In genomic region chr12:87509233-87509820, GRCh38 we compare ENCODE assay signal across 8 cellular contexts.
DNase-seq lines count a peak whose midpoint lies in the region; ATAC-seq and TF ChIP-seq lines count a peak whose summit lies in the region.

No MANE protein-coding gene starts in this region.

- DNase-seq in EL (peak; percentile 38), RPMI7951 (ENCODE audit: low read depth) (peak; percentile 51), foreskin keratinocyte (peak; percentile 40 to 66), putamen (ENCODE audit: low spot score) (no peak), H7 (no peak)
- DNase-seq in CD4-positive, alpha-beta T cell, result no peak

- no peak overlapping the region for H3K27ac Mint-ChIP-seq in CD4-positive, alpha-beta T cell

- CTCF ChIA-PET in CD4-positive, alpha-beta T cell (lab: Charles Lee), result no interaction called here

- H3K4me1 ChIP-seq in foreskin keratinocyte, result peaks cover 5% of the 10 kb centered on the region

- POLR2A ChIA-PET in CD4-positive, alpha-beta T cell (lab: Charles Lee), result no interaction called here

- intact Hi-C loops in CD4-positive, alpha-beta T cell (cut with DNase I, micrococcal nuclease), result no loop called here

- no peaks in the 10 kb centered on the region for H3K27me3 ChIP-seq in foreskin keratinocyte
- H3K27me3 ChIP-seq in H7 (ENCODE audit: control insufficient read depth, insufficient read depth, low read length), result no peaks in the 10 kb centered on the region
- no peaks in the 10 kb centered on the region for H3K27me3 ChIP-seq in CD4-positive, alpha-beta T cell (ENCODE audit: control insufficient read depth, insufficient read depth, low read length)

- no peaks in the 10 kb centered on the region for H3K27me3 Mint-ChIP-seq in CD4-positive, alpha-beta T cell

- H3K27ac ChIP-seq in foreskin keratinocyte, result no peak overlapping the region
- no peak overlapping the region for H3K27ac ChIP-seq in CD4-positive, alpha-beta T cell (ENCODE audit: low read depth, low read length)

- no peak for TF ChIP-seq CTCF in foreskin keratinocyte (conservative IDR thresholded peaks at IDR 0.05)
- no peak for TF ChIP-seq CTCF in CD4-positive, alpha-beta T cell (IDR thresholded peaks at IDR 0.05)

- H3K9me3 ChIP-seq in CD4-positive, alpha-beta T cell (ENCODE audit: control insufficient read depth, low read length), result no peaks in the 10 kb centered on the region

- no peak overlapping the region for H3K4me3 Mint-ChIP-seq in CD4-positive, alpha-beta T cell

- H3K4me1 Mint-ChIP-seq in CD4-positive, alpha-beta T cell (ENCODE audit: low read depth), result no peaks in the 10 kb centered on the region

- peaks cover 8% of the 10 kb centered on the region for H3K9me3 Mint-ChIP-seq in CD4-positive, alpha-beta T cell

- peak; percentile 88 for ATAC-seq in HG03432 (IDR thresholded peaks at IDR 0.05; ENCODE audit: unreplicated experiment)
- peak; percentile 100 for ATAC-seq in foreskin keratinocyte
- no peak for ATAC-seq in HG03045 (IDR thresholded peaks at IDR 0.05; ENCODE audit: unreplicated experiment)
- no peak for ATAC-seq in CD4-positive, alpha-beta T cell (ENCODE audit: poor library complexity)

- H3K4me3 ChIP-seq in H7 (ENCODE audit: insufficient read depth, low read depth, low read length), result no peak overlapping the region

- H3K36me3 Mint-ChIP-seq in CD4-positive, alpha-beta T cell (ENCODE audit: low read depth), result no peaks in the 10 kb centered on the region

- H3K36me3 ChIP-seq in H7 (replicated peaks; ENCODE audit: control insufficient read depth, insufficient read depth, low read length), result no peaks in the 10 kb centered on the region

Comparison
In these comparisons a context has a peak if more than half of its experiments do, and no peak if none do; other contexts are left out.
1. DNase-seq: peak in EL (single experiment), RPMI7951 (single experiment) and foreskin keratinocyte (2 of 2); none in putamen (single experiment), H7 (single experiment) and CD4-positive, alpha-beta T cell (0 of 10).
2. ATAC-seq: peak in HG03432 (single experiment) and foreskin keratinocyte (single experiment); none in HG03045 (single experiment) and CD4-positive, alpha-beta T cell (single experiment).